8 cellular contexts compared by ENCODE assay signal in the genomic region with DNA sequence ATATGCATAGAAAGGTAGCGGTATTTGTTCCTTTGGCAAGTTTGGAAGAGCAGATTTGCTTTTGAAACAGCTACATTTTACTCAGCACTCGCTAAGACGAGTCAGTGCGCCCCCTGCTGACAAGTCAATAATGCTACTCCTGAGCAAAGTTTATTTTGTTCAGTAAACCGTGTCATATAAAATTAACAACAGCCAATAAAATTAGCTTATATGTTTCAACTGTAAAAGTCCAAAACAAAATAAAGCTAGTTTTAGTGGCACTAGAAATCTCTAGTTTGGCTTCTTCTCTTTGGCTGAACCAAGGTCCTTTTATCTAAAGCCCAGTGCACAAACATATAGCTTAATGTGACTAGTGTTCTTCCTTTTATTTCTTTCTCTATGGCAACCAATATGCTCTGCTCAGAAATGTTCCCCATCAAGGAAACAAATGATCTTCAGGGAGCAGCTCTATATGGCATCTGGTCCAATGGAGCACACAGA. TPM values are rescaled to one million over a fixed set of nuclear protein-coding genes. Genes with fewer than 3 reads are reported as not detected.
DNase-seq lines count a peak whose midpoint lies in the region; TF ChIP-seq lines count a peak whose summit lies in the region.

No MANE protein-coding gene starts in this region.

- in situ Hi-C loops in HAP-1 (cut with MboI; ENCODE audit: low sequenced_read_pairs): loop anchor here (10.0 to 25.0 kb wide), 2 partner anchors 215 to 488 kb away; partner anchors contain the start of genes C2orf49 and TGFBRAP1

- POLR2A ChIA-PET in activated CD4-positive, alpha-beta memory T cell treated with anti-CD3 and anti-CD28 coated beads, Interleukin-2, amount 10 ng/mL, durations not matched to agents 7 days and 5 days (lab: Charles Lee): interaction anchor here (0.9 to 1.4 kb wide), 2 partner anchors 9 to 10 kb away, joined by 3 read pairs; no protein-coding TSS in a partner anchor

- DNase-seq in DMS79 (lab: John Stamatoyannopoulos, UW): peak; percentile 7
- DNase-seq in HAP-1 (ENCODE audit: low spot score in 2 of 2): peak; percentile 89 to 90
- peak; percentile 35 for DNase-seq in NCI-H2171 treated with DMSO at 0.1 percent for 48 hours (lab: John Stamatoyannopoulos, UW)
- peak; percentile 63 for DNase-seq in activated CD4-positive, alpha-beta memory T cell treated with anti-CD3 and anti-CD28 coated beads, Interleukin-2, amount 10 ng/mL, durations not matched to agents 7 days and 5 days
- peak; percentile 73 for DNase-seq in fibroblast of gingiva (ENCODE audit: low read depth)
- no peak for DNase-seq in osteocyte (ENCODE audit: extremely low spot score, unreplicated experiment)
- no peak for DNase-seq in central memory CD4-positive, alpha-beta T cell
- no peak for DNase-seq in GM19238 (ENCODE audit: insufficient read length, low spot score)

- H3K4me3 ChIP-seq in HAP-1: peak overlapping the region; percentile 69

- TF ChIP-seq CTCF in osteocyte (IDR thresholded peaks at IDR 0.05): peak; percentile 90

- no peak overlapping the region for H3K4me3 Mint-ChIP-seq in activated CD4-positive, alpha-beta memory T cell treated with anti-CD3 and anti-CD28 coated beads, Interleukin-2, amount 10 ng/mL, durations not matched to agents 7 days and 5 days
- peak overlapping the region; percentile 99 for H3K4me3 Mint-ChIP-seq in osteocyte (ENCODE audit: unreplicated experiment)

- H3K27me3 Mint-ChIP-seq in activated CD4-positive, alpha-beta memory T cell treated with anti-CD3 and anti-CD28 coated beads, Interleukin-2, amount 10 ng/mL, durations not matched to agents 7 days and 5 days: peaks cover 93% of the 10 kb centered on the region
- H3K27me3 Mint-ChIP-seq in osteocyte (ENCODE audit: unreplicated experiment): peaks cover 33% of the 10 kb centered on the region

- CTCF ChIA-PET in activated CD4-positive, alpha-beta memory T cell treated with anti-CD3 and anti-CD28 coated beads, Interleukin-2, amount 10 ng/mL, durations not matched to agents 7 days and 5 days (lab: Charles Lee): interaction anchor here (0.5 to 3.0 kb wide), 14 partner anchors 9 to 1688 kb away, joined by 3 to 14 read pairs (median 4); no protein-coding TSS in a partner anchor

- H3K9me3 Mint-ChIP-seq in activated CD4-positive, alpha-beta memory T cell treated with anti-CD3 and anti-CD28 coated beads, Interleukin-2, amount 10 ng/mL, durations not matched to agents 7 days and 5 days: no peaks in the 10 kb centered on the region
- no peaks in the 10 kb centered on the region for H3K9me3 Mint-ChIP-seq in osteocyte (ENCODE audit: unreplicated experiment)

- peaks cover 23% of the 10 kb centered on the region for H3K4me1 Mint-ChIP-seq in activated CD4-positive, alpha-beta memory T cell treated with anti-CD3 and anti-CD28 coated beads, Interleukin-2, amount 10 ng/mL, durations not matched to agents 7 days and 5 days
- peaks cover 68% of the 10 kb centered on the region for H3K4me1 Mint-ChIP-seq in osteocyte (ENCODE audit: unreplicated experiment)

- H3K4me1 ChIP-seq in HAP-1: peaks cover 41% of the 10 kb centered on the region

- no peaks in the 10 kb centered on the region for H3K9me3 ChIP-seq in HAP-1

- H3K36me3 Mint-ChIP-seq in activated CD4-positive, alpha-beta memory T cell treated with anti-CD3 and anti-CD28 coated beads, Interleukin-2, amount 10 ng/mL, durations not matched to agents 7 days and 5 days (ENCODE audit: low read depth): peaks cover 12% of the 10 kb centered on the region
- H3K36me3 Mint-ChIP-seq in osteocyte (ENCODE audit: unreplicated experiment): peaks cover 3% of the 10 kb centered on the region

- no peak overlapping the region for H3K27ac Mint-ChIP-seq in activated CD4-positive, alpha-beta memory T cell treated with anti-CD3 and anti-CD28 coated beads, Interleukin-2, amount 10 ng/mL, durations not matched to agents 7 days and 5 days
- H3K27ac Mint-ChIP-seq in osteocyte (ENCODE audit: unreplicated experiment): peak overlapping the region; percentile 97

- no peaks in the 10 kb centered on the region; the same call in 1 of the 2 replicates for H3K36me3 ChIP-seq in HAP-1 (replicated peaks)

- no peaks in the 10 kb centered on the region for H3K27me3 ChIP-seq in HAP-1 (ENCODE audit: low read depth)

RNA-seq across cellular contexts. Expression of gene POU3F3, which starts 4.3 kb away (rescaled TPM):
- not detected for total RNA-seq in activated CD4-positive, alpha-beta memory T cell treated with anti-CD3 and anti-CD28 coated beads, Interleukin-2, amount 10 ng/mL, durations not matched to agents 7 days and 5 days
- total RNA-seq in osteocyte: 35.5 TPM in 2 replicates

Comparison
In these comparisons a context has a peak if more than half of its experiments do, and no peak if none do; other contexts are left out.
1. DNase-seq: peak in DMS79 (single experiment), HAP-1 (2 of 2), NCI-H2171 treated with DMSO at 0.1 percent for 48 hours (single experiment), activated CD4-positive, alpha-beta memory T cell treated with anti-CD3 and anti-CD28 coated beads, Interleukin-2, amount 10 ng/mL, durations not matched to agents 7 days and 5 days (single experiment) and fibroblast of gingiva (single experiment); none in osteocyte (single experiment), central memory CD4-positive, alpha-beta T cell (single experiment) and GM19238 (single experiment).
2. RNA of gene POU3F3, which starts 4.3 kb away (total RNA-seq): 35.5 TPM in osteocyte; not detected in activated CD4-positive, alpha-beta memory T cell treated with anti-CD3 and anti-CD28 coated beads, Interleukin-2, amount 10 ng/mL, durations not matched to agents 7 days and 5 days; every median in the first group is over 10 times any median in the second.